Comparison of ENCODE assay signal across 31 cellular contexts in genomic region chr19:12767150-12767549, GRCh38. TPM values are rescaled to one million over a fixed set of nuclear protein-coding genes. Genes with fewer than 3 reads are reported as not detected.
"Had no signal": no experiment of that assay in that cellular context is flagged by ENCODE, and none has a peak within 500 bp of the region (broad histone marks: within the 10 kb centered on the region; RNA-seq: fewer than 3 reads in every experiment).

No MANE protein-coding gene starts in this region.

- H3K27me3 Mint-ChIP-seq: activated CD4-positive, alpha-beta memory T cell treated with anti-CD3 and anti-CD28 coated beads for 36 hours; activated CD4-positive, alpha-beta T cell treated with anti-CD3 and anti-CD28 coated beads for 36 hours; activated CD4-positive, alpha-beta T cell treated with anti-CD3 and anti-CD28 coated beads, Interleukin-2, amount 10 ng/mL, durations not matched to agents 24 days and 14 days; activated naive CD8-positive, alpha-beta T cell treated with anti-CD3 and anti-CD28 coated beads, Interleukin-2, amount 10 ng/mL, durations not matched to agents 7 days and 5 days; activated T-cell treated with anti-CD3 and anti-CD28 coated beads, Interleukin-2, amount 50 U/mL, for 24 hours; central memory CD8-positive, alpha-beta T cell; dendritic cell treated with granulocyte-macrophage colony-stimulating factor and Interleukin-4, amounts not matched to agents 40 ng/mL and 50 ng/mL, for 4 days had no signal

- H3K27ac Mint-ChIP-seq: activated CD4-positive, alpha-beta memory T cell treated with anti-CD3 and anti-CD28 coated beads for 36 hours; activated CD4-positive, alpha-beta T cell treated with anti-CD3 and anti-CD28 coated beads for 36 hours; activated CD4-positive, alpha-beta T cell treated with anti-CD3 and anti-CD28 coated beads, Interleukin-2, amount 10 ng/mL, durations not matched to agents 24 days and 14 days; activated naive CD4-positive, alpha-beta T cell treated with anti-CD3 and anti-CD28 coated beads, Interleukin-2, amount 10 ng/mL, durations not matched to agents 7 days and 5 days; activated naive CD4-positive, alpha-beta T cell treated with anti-CD3 and anti-CD28 coated beads, Interleukin-2, amount 50 U/mL, for 72 hours; activated naive CD8-positive, alpha-beta T cell treated with anti-CD3 and anti-CD28 coated beads, Interleukin-2, amount 10 ng/mL, durations not matched to agents 7 days and 5 days; activated T-cell treated with anti-CD3 and anti-CD28 coated beads, Interleukin-2, amount 50 U/mL, for 24 hours; activated T-cell treated with anti-CD3 and anti-CD28 coated beads, Interleukin-2, amount 50 U/mL, for 72 hours; dendritic cell treated with granulocyte-macrophage colony-stimulating factor and Interleukin-4, amounts not matched to agents 40 ng/mL and 50 ng/mL, for 4 days; endodermal cell had no signal

- H3K4me3 ChIP-seq: coronary artery, gastrocnemius medialis had no signal

- H3K9me3 Mint-ChIP-seq: activated CD4-positive, alpha-beta memory T cell treated with anti-CD3 and anti-CD28 coated beads for 36 hours; activated CD4-positive, alpha-beta T cell treated with anti-CD3 and anti-CD28 coated beads, Interleukin-2, amount 10 ng/mL, durations not matched to agents 24 days and 14 days; activated naive CD4-positive, alpha-beta T cell treated with anti-CD3 and anti-CD28 coated beads, Interleukin-2, amount 10 ng/mL, durations not matched to agents 7 days and 5 days; activated naive CD4-positive, alpha-beta T cell treated with anti-CD3 and anti-CD28 coated beads, Interleukin-2, amount 50 U/mL, for 72 hours; activated naive CD8-positive, alpha-beta T cell treated with anti-CD3 and anti-CD28 coated beads, Interleukin-2, amount 10 ng/mL, durations not matched to agents 7 days and 5 days; activated T-cell treated with anti-CD3 and anti-CD28 coated beads, Interleukin-2, amount 50 U/mL, for 24 hours; activated T-cell treated with anti-CD3 and anti-CD28 coated beads, Interleukin-2, amount 50 U/mL, for 72 hours; central memory CD8-positive, alpha-beta T cell; dendritic cell treated with granulocyte-macrophage colony-stimulating factor and Interleukin-4, amounts not matched to agents 40 ng/mL and 50 ng/mL, for 4 days had no signal

- H3K4me3 Mint-ChIP-seq: activated CD4-positive, alpha-beta memory T cell treated with anti-CD3 and anti-CD28 coated beads for 36 hours; activated CD4-positive, alpha-beta T cell treated with anti-CD3 and anti-CD28 coated beads for 36 hours; activated CD4-positive, alpha-beta T cell treated with anti-CD3 and anti-CD28 coated beads, Interleukin-2, amount 10 ng/mL, durations not matched to agents 24 days and 14 days; activated naive CD4-positive, alpha-beta T cell treated with anti-CD3 and anti-CD28 coated beads, Interleukin-2, amount 10 ng/mL, durations not matched to agents 7 days and 5 days; activated naive CD8-positive, alpha-beta T cell treated with anti-CD3 and anti-CD28 coated beads, Interleukin-2, amount 10 ng/mL, durations not matched to agents 7 days and 5 days; activated T-cell treated with anti-CD3 and anti-CD28 coated beads, Interleukin-2, amount 50 U/mL, for 24 hours; activated T-cell treated with anti-CD3 and anti-CD28 coated beads, Interleukin-2, amount 50 U/mL, for 72 hours; central memory CD8-positive, alpha-beta T cell; dendritic cell treated with granulocyte-macrophage colony-stimulating factor and Interleukin-4, amounts not matched to agents 40 ng/mL and 50 ng/mL, for 4 days; endodermal cell had no signal

- ATAC-seq: activated CD4-positive, alpha-beta T cell treated with anti-CD3 and anti-CD28 coated beads for 36 hours; activated naive CD4-positive, alpha-beta T cell treated with anti-CD3 and anti-CD28 coated beads, Interleukin-2, amount 50 U/mL, for 72 hours; activated T-cell treated with anti-CD3 and anti-CD28 coated beads, Interleukin-2, amount 50 U/mL, for 72 hours; foreskin keratinocyte; gastrocnemius medialis; heart right ventricle had no signal

- H3K4me1 ChIP-seq: foreskin keratinocyte had no signal

- H3K36me3 Mint-ChIP-seq: activated naive CD4-positive, alpha-beta T cell treated with anti-CD3 and anti-CD28 coated beads, Interleukin-2, amount 10 ng/mL, durations not matched to agents 7 days and 5 days; activated naive CD4-positive, alpha-beta T cell treated with anti-CD3 and anti-CD28 coated beads, Interleukin-2, amount 50 U/mL, for 72 hours; activated naive CD8-positive, alpha-beta T cell treated with anti-CD3 and anti-CD28 coated beads, Interleukin-2, amount 10 ng/mL, durations not matched to agents 7 days and 5 days had no signal

- DNase-seq: activated CD4-positive, alpha-beta memory T cell treated with anti-CD3 and anti-CD28 coated beads for 36 hours; activated CD4-positive, alpha-beta T cell treated with anti-CD3 and anti-CD28 coated beads for 36 hours; activated CD4-positive, alpha-beta T cell treated with anti-CD3 and anti-CD28 coated beads, Interleukin-2, amount 10 ng/mL, durations not matched to agents 24 days and 14 days; activated CD4-positive, CD25-positive, alpha-beta regulatory T cell; activated CD4-positive, CD25-positive, alpha-beta regulatory T cell treated with anti-CD3 and anti-CD28 coated beads, Interleukin-2, amount 50 U/mL, for 72 hours; activated CD8-positive, alpha-beta memory T cell treated with anti-CD3 and anti-CD28 coated beads, Interleukin-2, amount 50 U/mL, for 48 hours; activated gamma-delta T cell; activated naive CD4-positive, alpha-beta T cell; activated naive CD4-positive, alpha-beta T cell treated with anti-CD3 and anti-CD28 coated beads, Interleukin-2, amount 10 ng/mL, durations not matched to agents 7 days and 5 days; activated naive CD8-positive, alpha-beta T cell treated with anti-CD3 and anti-CD28 coated beads, Interleukin-2, amount 10 ng/mL, durations not matched to agents 7 days and 5 days; activated T-cell treated with anti-CD3 and anti-CD28 coated beads for 4 hours; activated T-cell treated with anti-CD3 and anti-CD28 coated beads, Interleukin-2, amount 50 U/mL, for 24 hours; activated T-cell treated with anti-CD3 and anti-CD28 coated beads, Interleukin-2, amount 50 U/mL, for 72 hours; brain microvascular endothelial cell; dorsolateral prefrontal cortex; effector memory CD4-positive, alpha-beta T cell; endodermal cell; erythroblast; foreskin keratinocyte; gastrocnemius medialis; heart right ventricle; T-helper 2 cell had no signal

- H3K27ac ChIP-seq: brain microvascular endothelial cell, coronary artery, foreskin keratinocyte had no signal

- H3K9me3 ChIP-seq: ascending aorta, esophagus muscularis mucosa, gastrocnemius medialis, heart right ventricle had no signal

- H3K27me3 ChIP-seq: ascending aorta, brain microvascular endothelial cell, dorsolateral prefrontal cortex, esophagus muscularis mucosa, foreskin keratinocyte, gastrocnemius medialis, heart right ventricle had no signal

- FAIRE-seq: bronchial epithelial cell had no signal

- H3K36me3 ChIP-seq: gastrocnemius medialis had no signal

RNA-seq across cellular contexts. Expression of gene BEST2, which starts 15.6 kb away (rescaled TPM):
- total RNA-seq: activated CD4-positive, alpha-beta memory T cell treated with anti-CD3 and anti-CD28 coated beads for 36 hours; activated CD4-positive, alpha-beta T cell treated with anti-CD3 and anti-CD28 coated beads for 36 hours; activated CD4-positive, alpha-beta T cell treated with anti-CD3 and anti-CD28 coated beads, Interleukin-2, amount 10 ng/mL, durations not matched to agents 24 days and 14 days; activated naive CD4-positive, alpha-beta T cell treated with anti-CD3 and anti-CD28 coated beads, Interleukin-2, amount 50 U/mL, for 72 hours; activated naive CD8-positive, alpha-beta T cell treated with anti-CD3 and anti-CD28 coated beads, Interleukin-2, amount 10 ng/mL, durations not matched to agents 7 days and 5 days; activated T-cell treated with anti-CD3 and anti-CD28 coated beads, Interleukin-2, amount 50 U/mL, for 72 hours; ascending aorta; bronchial epithelial cell; cardiac septum; cerebellum; esophagus muscularis mucosa; foreskin keratinocyte; heart right ventricle had no signal
- polyA plus RNA-seq: foreskin keratinocyte, heart right ventricle had no signal
